37 cellular contexts compared by ENCODE assay signal in the genomic region with DNA sequence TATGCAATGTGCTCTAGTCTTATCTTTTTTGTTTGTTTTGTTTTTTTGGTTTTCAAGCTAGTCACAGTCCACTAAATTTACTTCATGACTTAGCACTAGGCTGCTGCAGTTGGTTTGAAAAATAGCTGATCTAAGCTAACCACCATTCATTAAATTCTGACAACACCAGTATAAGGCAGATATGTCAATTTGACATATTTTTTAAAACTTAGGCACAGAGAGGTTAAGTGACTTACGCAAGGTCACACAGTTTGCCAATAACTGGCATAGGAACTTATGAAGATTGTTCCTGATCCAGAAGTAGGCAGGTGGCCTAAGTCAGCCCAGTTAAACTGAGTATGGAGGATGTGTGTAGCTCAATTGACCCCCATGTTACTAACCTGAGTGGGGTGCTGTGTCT.
"Had no signal": no experiment of that assay in that cellular context is flagged by ENCODE, and none has a peak within 500 bp of the region (broad histone marks: within the 10 kb centered on the region; RNA-seq: fewer than 3 reads in every experiment).

No MANE protein-coding gene starts in this region.

- H3K27ac ChIP-seq: ascending aorta, cardiac muscle cell, VCaP had no signal

- H3K27me3 ChIP-seq: ascending aorta, cardiac muscle cell had no signal

- H3K4me1 ChIP-seq: ascending aorta had no signal

- H3K36me3 ChIP-seq: ascending aorta, cardiac muscle cell had no signal

- H3K4me3 Mint-ChIP-seq: activated B cell treated with CpG ODN at 0.5 μM for 24 hours; activated CD4-positive, alpha-beta memory T cell treated with anti-CD3 and anti-CD28 coated beads for 36 hours; activated CD4-positive, alpha-beta T cell treated with anti-CD3 and anti-CD28 coated beads, Interleukin-2, amount 10 ng/mL, durations not matched to agents 24 days and 14 days; activated CD8-positive, alpha-beta T cell treated with anti-CD3 and anti-CD28 coated beads for 36 hours; activated naive CD4-positive, alpha-beta T cell treated with anti-CD3 and anti-CD28 coated beads for 36 hours; activated naive CD8-positive, alpha-beta T cell treated with anti-CD3 and anti-CD28 coated beads, Interleukin-2, amount 10 ng/mL, durations not matched to agents 7 days and 5 days; activated naive CD8-positive, alpha-beta T cell treated with anti-CD3 and anti-CD28 coated beads, Interleukin-2, amount 50 U/mL, for 24 hours; activated T-cell treated with anti-CD3 and anti-CD28 coated beads, Interleukin-2, amount 50 U/mL, for 4 hours; activated T-cell treated with anti-CD3 and anti-CD28 coated beads, Interleukin-2, amount 50 U/mL, for 72 hours; activated T-helper 1 cell treated with anti-CD3 and anti-CD28 coated beads, Interleukin-12 subunit alpha, Interleukin-12 subunit beta, Interleukin-2, Interleukin-4 antibody, amounts not matched to agents 30 ng/mL and 10 ng/mL and 1 ng/mL, durations not matched to agents 14 hours and 24 hours and 36 hours; activated T-helper 17 cell treated with anti-CD3 and anti-CD28 coated beads, Interleukin-2, amount 50 U/mL, for 72 hours; brain; central memory CD8-positive, alpha-beta T cell; T-helper 1 cell treated with Interleukin-12 subunit alpha and Interleukin-12 subunit beta and Interleukin-4 antibody, amounts not matched to agents 30 μg/mL and 1 μg/mL, for 36 hours; T-helper 2 cell treated with Interferon-gamma antibody and Interleukin-4, amounts not matched to agents 5 μg/mL and 100 μg/mL, for 36 hours had no signal

- H3K36me3 Mint-ChIP-seq: activated CD4-positive, alpha-beta memory T cell treated with anti-CD3 and anti-CD28 coated beads for 36 hours; activated naive CD4-positive, alpha-beta T cell treated with anti-CD3 and anti-CD28 coated beads, Interleukin-2, amount 50 U/mL, for 72 hours; activated naive CD8-positive, alpha-beta T cell treated with anti-CD3 and anti-CD28 coated beads, Interleukin-2, amount 10 ng/mL, durations not matched to agents 7 days and 5 days; brain had no signal

- H3K4me3 ChIP-seq: ascending aorta, cardiac muscle cell had no signal

- ATAC-seq: activated CD8-positive, alpha-beta T cell treated with anti-CD3 and anti-CD28 coated beads for 36 hours; activated naive CD4-positive, alpha-beta T cell treated with anti-CD3 and anti-CD28 coated beads, Interleukin-2, amount 50 U/mL, for 72 hours; activated naive CD8-positive, alpha-beta T cell treated with anti-CD3 and anti-CD28 coated beads, Interleukin-2, amount 50 U/mL, for 24 hours; activated T-cell treated with anti-CD3 and anti-CD28 coated beads, Interleukin-2, amount 50 U/mL, for 4 hours; activated T-cell treated with anti-CD3 and anti-CD28 coated beads, Interleukin-2, amount 50 U/mL, for 72 hours; activated T-helper 17 cell treated with anti-CD3 and anti-CD28 coated beads, Interleukin-2, amount 50 U/mL, for 72 hours had no signal

- H3K27me3 Mint-ChIP-seq: activated CD4-positive, alpha-beta T cell treated with anti-CD3 and anti-CD28 coated beads, Interleukin-2, amount 10 ng/mL, durations not matched to agents 24 days and 14 days had no signal

- DNase-seq: activated B cell treated with CpG ODN at 0.5 μM for 24 hours; activated CD4-positive, alpha-beta memory T cell treated with anti-CD3 and anti-CD28 coated beads for 36 hours; activated CD4-positive, alpha-beta T cell treated with anti-CD3 and anti-CD28 coated beads for 4 hours; activated CD4-positive, alpha-beta T cell treated with anti-CD3 and anti-CD28 coated beads, Interleukin-2, amount 10 ng/mL, durations not matched to agents 24 days and 14 days; activated CD4-positive, alpha-beta T cell treated with anti-CD3 and anti-CD28 coated beads, Interleukin-2, amount 50 U/mL, for 1 hour; activated CD4-positive, alpha-beta T cell treated with anti-CD3 and anti-CD28 coated beads, Interleukin-2, amount 50 U/mL, for 4 hours; activated CD4-positive, CD25-positive, alpha-beta regulatory T cell treated with anti-CD3 and anti-CD28 coated beads, Interleukin-2, amount 50 U/mL, for 72 hours; activated CD8-positive, alpha-beta memory T cell treated with anti-CD3 and anti-CD28 coated beads, Interleukin-2, amount 50 U/mL, for 4 hours; activated CD8-positive, alpha-beta T cell treated with anti-CD3 and anti-CD28 coated beads for 36 hours; activated effector memory CD4-positive, alpha-beta T cell treated with anti-CD3 and anti-CD28 coated beads, Interleukin-2, amount 50 U/mL, for 16 hours; activated gamma-delta T cell treated with Interleukin-2 at 50 U/mL for 16 hours; activated naive CD4-positive, alpha-beta T cell; activated naive CD4-positive, alpha-beta T cell treated with anti-CD3 and anti-CD28 coated beads for 36 hours; activated naive CD4-positive, alpha-beta T cell treated with anti-CD3 and anti-CD28 coated beads, Interleukin-2, amount 50 U/mL, for 16 hours; activated naive CD8-positive, alpha-beta T cell treated with anti-CD3 and anti-CD28 coated beads, Interleukin-2, amount 10 ng/mL, durations not matched to agents 7 days and 5 days; activated naive CD8-positive, alpha-beta T cell treated with anti-CD3 and anti-CD28 coated beads, Interleukin-2, amount 50 U/mL, for 24 hours; activated T-cell treated with anti-CD3 and anti-CD28 coated beads for 4 hours; activated T-cell treated with anti-CD3 and anti-CD28 coated beads, Interleukin-2, amount 50 U/mL, for 1 hour; activated T-cell treated with anti-CD3 and anti-CD28 coated beads, Interleukin-2, amount 50 U/mL, for 4 hours; activated T-cell treated with anti-CD3 and anti-CD28 coated beads, Interleukin-2, amount 50 U/mL, for 72 hours; amygdala; anterior cingulate cortex; caudate nucleus; T-helper 1 cell; T-helper 2 cell; T-helper 9 cell had no signal

- H3K4me1 Mint-ChIP-seq: activated B cell treated with CpG ODN at 0.5 μM for 24 hours; activated CD4-positive, alpha-beta T cell treated with anti-CD3 and anti-CD28 coated beads, Interleukin-2, amount 10 ng/mL, durations not matched to agents 24 days and 14 days; activated naive CD8-positive, alpha-beta T cell treated with anti-CD3 and anti-CD28 coated beads, Interleukin-2, amount 10 ng/mL, durations not matched to agents 7 days and 5 days; activated naive CD8-positive, alpha-beta T cell treated with anti-CD3 and anti-CD28 coated beads, Interleukin-2, amount 50 U/mL, for 24 hours; activated T-helper 17 cell treated with anti-CD3 and anti-CD28 coated beads, Interleukin-2, amount 50 U/mL, for 72 hours; central memory CD8-positive, alpha-beta T cell had no signal

- H3K27ac Mint-ChIP-seq: activated B cell treated with CpG ODN at 0.5 μM for 24 hours; activated CD4-positive, alpha-beta memory T cell treated with anti-CD3 and anti-CD28 coated beads for 36 hours; activated CD4-positive, alpha-beta T cell treated with anti-CD3 and anti-CD28 coated beads, Interleukin-2, amount 10 ng/mL, durations not matched to agents 24 days and 14 days; activated CD8-positive, alpha-beta T cell treated with anti-CD3 and anti-CD28 coated beads for 36 hours; activated naive CD4-positive, alpha-beta T cell treated with anti-CD3 and anti-CD28 coated beads for 36 hours; activated naive CD4-positive, alpha-beta T cell treated with anti-CD3 and anti-CD28 coated beads, Interleukin-2, amount 50 U/mL, for 72 hours; activated naive CD8-positive, alpha-beta T cell treated with anti-CD3 and anti-CD28 coated beads, Interleukin-2, amount 10 ng/mL, durations not matched to agents 7 days and 5 days; activated naive CD8-positive, alpha-beta T cell treated with anti-CD3 and anti-CD28 coated beads, Interleukin-2, amount 50 U/mL, for 24 hours; activated T-cell treated with anti-CD3 and anti-CD28 coated beads, Interleukin-2, amount 50 U/mL, for 72 hours; activated T-helper 1 cell treated with anti-CD3 and anti-CD28 coated beads, Interleukin-12 subunit alpha, Interleukin-12 subunit beta, Interleukin-2, Interleukin-4 antibody, amounts not matched to agents 30 ng/mL and 10 ng/mL and 1 ng/mL, durations not matched to agents 14 hours and 24 hours and 36 hours; activated T-helper 17 cell treated with anti-CD3 and anti-CD28 coated beads, Interleukin-2, amount 50 U/mL, for 72 hours; T-helper 1 cell treated with Interleukin-12 subunit alpha and Interleukin-12 subunit beta and Interleukin-4 antibody, amounts not matched to agents 30 μg/mL and 1 μg/mL, for 36 hours; T-helper 2 cell treated with Interferon-gamma antibody and Interleukin-4, amounts not matched to agents 5 μg/mL and 100 μg/mL, for 36 hours had no signal

- H3K9me3 ChIP-seq: ascending aorta had no signal

- FAIRE-seq: bronchial epithelial cell had no signal

- H3K9me3 Mint-ChIP-seq: activated B cell treated with CpG ODN at 0.5 μM for 24 hours; activated CD4-positive, alpha-beta memory T cell treated with anti-CD3 and anti-CD28 coated beads for 36 hours; activated CD4-positive, alpha-beta T cell treated with anti-CD3 and anti-CD28 coated beads, Interleukin-2, amount 10 ng/mL, durations not matched to agents 24 days and 14 days; activated CD8-positive, alpha-beta T cell treated with anti-CD3 and anti-CD28 coated beads for 36 hours; activated naive CD4-positive, alpha-beta T cell treated with anti-CD3 and anti-CD28 coated beads for 36 hours; activated naive CD4-positive, alpha-beta T cell treated with anti-CD3 and anti-CD28 coated beads, Interleukin-2, amount 50 U/mL, for 72 hours; activated naive CD8-positive, alpha-beta T cell treated with anti-CD3 and anti-CD28 coated beads, Interleukin-2, amount 10 ng/mL, durations not matched to agents 7 days and 5 days; activated naive CD8-positive, alpha-beta T cell treated with anti-CD3 and anti-CD28 coated beads, Interleukin-2, amount 50 U/mL, for 24 hours; activated T-cell treated with anti-CD3 and anti-CD28 coated beads, Interleukin-2, amount 50 U/mL, for 4 hours; activated T-cell treated with anti-CD3 and anti-CD28 coated beads, Interleukin-2, amount 50 U/mL, for 72 hours; activated T-helper 1 cell treated with anti-CD3 and anti-CD28 coated beads, Interleukin-12 subunit alpha, Interleukin-12 subunit beta, Interleukin-2, Interleukin-4 antibody, amounts not matched to agents 30 ng/mL and 10 ng/mL and 1 ng/mL, durations not matched to agents 14 hours and 24 hours and 36 hours; activated T-helper 17 cell treated with anti-CD3 and anti-CD28 coated beads, Interleukin-2, amount 50 U/mL, for 72 hours; central memory CD8-positive, alpha-beta T cell; T-helper 1 cell treated with Interleukin-12 subunit alpha and Interleukin-12 subunit beta and Interleukin-4 antibody, amounts not matched to agents 30 μg/mL and 1 μg/mL, for 36 hours; T-helper 2 cell treated with Interferon-gamma antibody and Interleukin-4, amounts not matched to agents 5 μg/mL and 100 μg/mL, for 36 hours had no signal
